In the genomic region with DNA sequence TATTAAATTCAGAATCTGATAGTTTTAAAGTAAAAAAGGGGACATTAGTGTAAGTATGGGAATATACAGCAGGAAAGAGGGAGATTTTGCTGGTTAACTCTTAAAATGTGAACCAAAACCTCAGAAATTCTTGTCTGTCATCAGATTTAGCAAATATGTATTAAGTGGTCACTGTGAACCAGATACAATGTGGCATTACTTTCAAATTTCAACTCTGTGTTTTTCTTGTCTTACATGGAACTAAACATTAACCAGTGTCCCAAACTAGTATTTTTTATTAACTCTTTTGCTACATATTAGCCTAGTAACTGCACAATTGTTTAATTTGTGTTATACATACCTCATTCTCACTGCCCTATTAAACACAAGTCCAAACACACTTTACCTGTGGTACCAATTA, we compare ENCODE assay signal across 15 cellular contexts.
A peak's percentile ranks its signal among the peaks of the same experiment; 100 is the strongest.
DNase-seq lines count a peak whose midpoint lies in the region; ATAC-seq lines count a peak whose summit lies in the region.
"Had no signal": no experiment of that assay in that cellular context is flagged by ENCODE, and none has a peak within 500 bp of the region (broad histone marks: within the 10 kb centered on the region; RNA-seq: fewer than 3 reads in every experiment).

No MANE protein-coding gene starts in this region.

- H3K4me3 ChIP-seq in mesenchymal stem cell (ENCODE audit: insufficient read depth in 1 of 2, low read depth in 1 of 2, low read length in 2 of 2), result no peak overlapping the region
- H3K4me3 ChIP-seq: GM23248 had no signal

- H3K23ac ChIP-seq in mesenchymal stem cell (ENCODE audit: low read length in 2 of 2), result no peak overlapping the region

- peaks cover 3% of the 10 kb centered on the region for H3K4me1 ChIP-seq in mesenchymal stem cell (ENCODE audit: control insufficient read depth, insufficient read depth, low read depth, low read length)
- H3K4me1 ChIP-seq: Caco-2 had no signal

- no peaks in the 10 kb centered on the region for H3K27me3 Mint-ChIP-seq in activated naive CD8-positive, alpha-beta T cell treated with anti-CD3 and anti-CD28 coated beads, Interleukin-2, amount 50 U/mL, for 24 hours
- H3K27me3 Mint-ChIP-seq: CD4-positive, alpha-beta memory T cell had no signal

- peak overlapping the region; percentile 83 for H3K27ac ChIP-seq in mesenchymal stem cell (ENCODE audit: low read length, poor library complexity, severe bottlenecking)
- H3K27ac ChIP-seq: GM23248 had no signal

- no peak overlapping the region for H3K4ac ChIP-seq in mesenchymal stem cell (ENCODE audit: low read depth in 1 of 2, low read length in 2 of 2)

- H3K14ac ChIP-seq in mesenchymal stem cell (ENCODE audit: low read length in 2 of 2), result no peak overlapping the region

- H4K8ac ChIP-seq in mesenchymal stem cell (ENCODE audit: low read length), result no peak overlapping the region

- no peak overlapping the region for H3K9ac ChIP-seq in mesenchymal stem cell (ENCODE audit: low read length)
- H3K9ac ChIP-seq: GM23248 had no signal

- ATAC-seq in HG02981 (IDR thresholded peaks at IDR 0.05; ENCODE audit: unreplicated experiment), result peak; percentile 50
- ATAC-seq in HG03439 (IDR thresholded peaks at IDR 0.05; ENCODE audit: unreplicated experiment), result no peak
- no peak for ATAC-seq in activated naive CD8-positive, alpha-beta T cell treated with anti-CD3 and anti-CD28 coated beads, Interleukin-2, amount 50 U/mL, for 24 hours

- no peak overlapping the region for H2AFZ ChIP-seq in mesenchymal stem cell (ENCODE audit: low read depth, low read length)
- H2AFZ ChIP-seq: GM23248 had no signal

- no peak overlapping the region for H4K91ac ChIP-seq in mesenchymal stem cell (ENCODE audit: low read length)

- H3K18ac ChIP-seq in mesenchymal stem cell (ENCODE audit: low read depth in 1 of 2, low read length in 2 of 2), result no peak overlapping the region

- H3K4me3 Mint-ChIP-seq in activated naive CD8-positive, alpha-beta T cell treated with anti-CD3 and anti-CD28 coated beads, Interleukin-2, amount 50 U/mL, for 24 hours, result no peak overlapping the region
- H3K4me3 Mint-ChIP-seq: CD4-positive, alpha-beta memory T cell had no signal

- H2BK5ac ChIP-seq in mesenchymal stem cell (ENCODE audit: low read depth, low read length, poor library complexity, severe bottlenecking), result no peak overlapping the region

- no peaks in the 10 kb centered on the region for H3K36me3 Mint-ChIP-seq in activated naive CD8-positive, alpha-beta T cell treated with anti-CD3 and anti-CD28 coated beads, Interleukin-2, amount 50 U/mL, for 24 hours (ENCODE audit: low read depth)
- H3K36me3 Mint-ChIP-seq: CD4-positive, alpha-beta memory T cell had no signal

- peak; percentile 44 for DNase-seq in glomerular visceral epithelial cell (ENCODE audit: extremely low spot score)
- no peak for DNase-seq in mesenchymal stem cell
- DNase-seq in 8988T, result no peak
- DNase-seq in mesenteric fat pad (ENCODE audit: low spot score), result no peak
- no peak for DNase-seq in activated naive CD8-positive, alpha-beta T cell treated with anti-CD3 and anti-CD28 coated beads, Interleukin-2, amount 50 U/mL, for 24 hours
- DNase-seq: C1 segment of cervical spinal cord; Caco-2; CD4-positive, alpha-beta memory T cell; DMS153; DND-41; GM23248; H7; HCEC 1CT had no signal

- no peak overlapping the region for H2BK15ac ChIP-seq in mesenchymal stem cell (ENCODE audit: low read depth, poor library complexity, severe bottlenecking)

- H3K9me3 Mint-ChIP-seq in activated naive CD8-positive, alpha-beta T cell treated with anti-CD3 and anti-CD28 coated beads, Interleukin-2, amount 50 U/mL, for 24 hours, result no peaks in the 10 kb centered on the region
- H3K9me3 Mint-ChIP-seq: CD4-positive, alpha-beta memory T cell had no signal

- no peaks in the 10 kb centered on the region for H3K36me3 ChIP-seq in mesenchymal stem cell (ENCODE audit: control insufficient read depth in 1 of 2, insufficient read depth in 2 of 2, low read depth in 1 of 2, low read length in 2 of 2)

- H2AK5ac ChIP-seq in mesenchymal stem cell (ENCODE audit: low read length, severe bottlenecking), result peak overlapping the region; percentile 90

- no peaks in the 10 kb centered on the region for H3K4me1 Mint-ChIP-seq in activated naive CD8-positive, alpha-beta T cell treated with anti-CD3 and anti-CD28 coated beads, Interleukin-2, amount 50 U/mL, for 24 hours
- H3K4me1 Mint-ChIP-seq: CD4-positive, alpha-beta memory T cell had no signal

- H3K4me2 ChIP-seq in mesenchymal stem cell (ENCODE audit: low read length, poor library complexity, severe bottlenecking), result no peak overlapping the region

- H2BK120ac ChIP-seq in mesenchymal stem cell (ENCODE audit: low read depth, low read length), result no peak overlapping the region

- no peaks in the 10 kb centered on the region for H3K9me3 ChIP-seq in mesenchymal stem cell (ENCODE audit: control insufficient read depth, low read length)
- H3K9me3 ChIP-seq: Caco-2 had no signal

- H2BK12ac ChIP-seq in mesenchymal stem cell (ENCODE audit: low read length in 2 of 2), result no peak overlapping the region

- no peaks in the 10 kb centered on the region for H3K79me1 ChIP-seq in mesenchymal stem cell (replicated peaks; ENCODE audit: low read length, poor library complexity, severe bottlenecking)

- H3K27ac Mint-ChIP-seq in activated naive CD8-positive, alpha-beta T cell treated with anti-CD3 and anti-CD28 coated beads, Interleukin-2, amount 50 U/mL, for 24 hours, result no peak overlapping the region
- H3K27ac Mint-ChIP-seq: CD4-positive, alpha-beta memory T cell had no signal

- H3K27me3 ChIP-seq in mesenchymal stem cell (ENCODE audit: control insufficient read depth in 1 of 2, insufficient read depth in 1 of 2, low read length in 2 of 2), result no peaks in the 10 kb centered on the region
